Comparison of ENCODE assay signal across 8 cellular contexts in the genomic region with DNA sequence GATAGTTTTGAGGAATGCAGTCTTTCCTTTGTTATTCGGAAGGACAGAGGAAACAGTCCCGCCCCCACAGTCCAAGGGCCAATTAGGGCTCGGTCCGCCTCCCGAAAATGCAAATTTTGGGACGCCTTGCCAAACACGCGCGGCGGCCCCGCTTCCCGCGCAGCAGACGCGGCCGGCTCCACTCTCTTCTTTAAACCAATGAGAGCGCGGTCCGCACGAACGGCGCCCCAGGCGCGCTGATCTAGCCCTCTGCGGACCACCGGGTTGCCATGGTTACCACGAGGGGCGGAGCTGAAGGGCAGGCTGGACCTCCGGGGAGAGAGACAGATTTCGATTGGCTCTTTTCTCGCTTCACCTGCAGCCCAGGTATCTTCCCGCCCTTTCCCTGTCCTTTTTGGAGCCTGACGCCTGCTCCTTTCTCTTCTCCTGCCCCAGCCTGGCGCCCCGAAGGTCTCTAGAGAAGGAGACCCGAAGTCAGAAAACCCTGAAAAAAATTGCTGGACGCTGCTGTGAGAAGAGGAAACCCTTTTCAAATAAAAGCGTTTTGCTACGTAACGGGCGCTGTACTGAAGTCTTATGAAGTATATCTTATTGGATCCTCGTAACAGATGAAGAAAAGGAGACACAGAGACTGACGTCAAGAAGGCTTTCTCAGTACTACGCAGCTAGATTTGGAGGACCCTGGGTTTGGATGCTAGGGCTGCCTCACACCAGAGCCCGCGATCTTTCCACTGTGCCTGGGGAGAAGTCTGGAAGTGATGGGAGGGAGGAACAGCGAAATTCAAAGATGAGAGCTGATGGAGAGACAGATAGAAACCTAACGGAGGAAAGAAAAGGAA. TPM values are rescaled to one million over a fixed set of nuclear protein-coding genes. Genes with fewer than 3 reads are reported as not detected.
A peak's percentile ranks its signal among the peaks of the same experiment; 100 is the strongest.
DNase-seq lines count a peak whose midpoint lies in the region; ATAC-seq and TF ChIP-seq lines count a peak whose summit lies in the region.

No MANE protein-coding gene starts in this region.

- peaks cover 68 to 77% (median 74%) of the 10 kb centered on the region in 11 experiments for H3K27me3 ChIP-seq in BLaER1 treated with 17β-estradiol and CSF1 and Interleukin-3, amounts not matched to agents 10 nM and 100 nM
- H3K27me3 ChIP-seq in HUES64 (ENCODE audit: insufficient read depth, low read length) (peaks cover 53% of the 10 kb centered on the region), lower lobe of right lung (ENCODE audit: low read depth) (peaks cover 78% of the 10 kb centered on the region), thoracic aorta (replicated peaks; ENCODE audit: insufficient read depth) (peaks cover 38% of the 10 kb centered on the region)

- no peak for TF ChIP-seq CTCF in choroid plexus epithelial cell (conservative IDR thresholded peaks at IDR 0.05; ENCODE audit: low read depth, low read length)
- no peak for TF ChIP-seq CTCF in lower lobe of right lung (IDR thresholded peaks at IDR 0.05)
- no peak for TF ChIP-seq CTCF in thoracic aorta (IDR thresholded peaks at IDR 0.05)

- peak; percentile 68 for DNase-seq in RPMI8226
- peak; percentile 55 for DNase-seq in choroid plexus epithelial cell (ENCODE audit: low read depth)
- DNase-seq in lower lobe of right lung, result peak; percentile 77
- no peak for DNase-seq in thoracic aorta (ENCODE audit: low spot score)
- no peak for DNase-seq in HPDE6-E6E7 (ENCODE audit: extremely low spot score)

- peak overlapping the region in 9 of 11 experiments; percentile 5 to 48 (median 29); a peak in 10 of 22 replicates for H3K4me2 ChIP-seq in BLaER1 treated with 17β-estradiol and CSF1 and Interleukin-3, amounts not matched to agents 10 nM and 100 nM

- no peak overlapping the region for H3K9ac ChIP-seq in BLaER1 treated with 17β-estradiol and CSF1 and Interleukin-3, amounts not matched to agents 10 nM and 100 nM
- H3K9ac ChIP-seq in HUES64 (ENCODE audit: low read depth, low read length), result no peak overlapping the region

- H3K9me3 ChIP-seq in BLaER1 treated with 17β-estradiol and CSF1 and Interleukin-3, amounts not matched to agents 10 nM and 100 nM (replicated peaks in 1 of 11), result peaks cover 0 to 9% (median 4%) of the 10 kb centered on the region in 11 experiments; a peak in 11 of 22 replicates
- H3K9me3 ChIP-seq in HUES64 (ENCODE audit: insufficient read depth, low read depth, low read length), result no peaks in the 10 kb centered on the region
- H3K9me3 ChIP-seq in lower lobe of right lung, result no peaks in the 10 kb centered on the region
- no peaks in the 10 kb centered on the region for H3K9me3 ChIP-seq in thoracic aorta

- intact Hi-C loops in lower lobe of right lung (cut with DNase I), result no loop called here

- H3K4me1 ChIP-seq in BLaER1 treated with 17β-estradiol and CSF1 and Interleukin-3, amounts not matched to agents 10 nM and 100 nM, result peaks cover 59 to 82% (median 78%) of the 10 kb centered on the region in 10 experiments
- H3K4me1 ChIP-seq in HUES64 (ENCODE audit: insufficient read depth, low read length), result peaks cover 15% of the 10 kb centered on the region; the same call in 1 of the 2 replicates
- H3K4me1 ChIP-seq in lower lobe of right lung, result peaks cover 27% of the 10 kb centered on the region
- peaks cover 12 to 28% of the 10 kb centered on the region in 2 donors for H3K4me1 ChIP-seq in thoracic aorta (ENCODE audit: control insufficient read depth in 1 of 2, low read depth in 2 of 2)

- peak overlapping the region in 2 of 10 experiments; percentile 16 to 22; a peak in 2 of 20 replicates for H3K4me3 ChIP-seq in BLaER1 treated with 17β-estradiol and CSF1 and Interleukin-3, amounts not matched to agents 10 nM and 100 nM
- H3K4me3 ChIP-seq in HUES64 (ENCODE audit: low read length), result peak overlapping the region; percentile 20
- H3K4me3 ChIP-seq in choroid plexus epithelial cell (ENCODE audit: low read depth, low read length), result no peak overlapping the region
- peak overlapping the region; percentile 41 for H3K4me3 ChIP-seq in lower lobe of right lung
- peak overlapping the region; percentile 25 for H3K4me3 ChIP-seq in thoracic aorta

- H3K36me3 ChIP-seq in BLaER1 treated with 17β-estradiol and CSF1 and Interleukin-3, amounts not matched to agents 10 nM and 100 nM, result no peaks in the 10 kb centered on the region
- H3K36me3 ChIP-seq in HUES64 (ENCODE audit: insufficient read depth, low read length) (no peaks in the 10 kb centered on the region), lower lobe of right lung (no peaks in the 10 kb centered on the region), thoracic aorta (no peaks in the 10 kb centered on the region)

- WGBS in HUES64, result 11% methylated on average over 48 of the region's 48 CpGs

- H3K27ac ChIP-seq in BLaER1 treated with 17β-estradiol and CSF1 and Interleukin-3, amounts not matched to agents 10 nM and 100 nM, result no peak overlapping the region
- H3K27ac ChIP-seq in HUES64 (ENCODE audit: low read depth, low read length) (no peak overlapping the region; the same call in 1 of the 2 replicates), lower lobe of right lung (no peak overlapping the region), thoracic aorta (no peak overlapping the region)

- H4K20me1 ChIP-seq in BLaER1 treated with 17β-estradiol and CSF1 and Interleukin-3, amounts not matched to agents 10 nM and 100 nM, result peaks cover 0 to 14% (median 6%) of the 10 kb centered on the region in 11 experiments; a peak in 10 of 22 replicates

- ATAC-seq in lower lobe of right lung (peak; percentile 67 to 86), thoracic aorta (ENCODE audit: insufficient number of reproducible peaks, low FRiP score, low read depth) (no peak), HG03280 (IDR thresholded peaks at IDR 0.05; ENCODE audit: unreplicated experiment) (no peak)

RNA-seq across cellular contexts. Expression of gene PTH2, which starts 2.0 kb away (rescaled TPM):
- polyA plus RNA-seq in HUES64 (2013, experiment 1 of 2), result not detected
- not detected for polyA plus RNA-seq in HUES64 (2013, experiment 2 of 2)
- total RNA-seq in lower lobe of right lung, result not detected
- not detected for total RNA-seq in thoracic aorta

RNA-seq across cellular contexts. Expression of gene GFY, which starts 3.9 kb away (rescaled TPM):
- polyA plus RNA-seq in HUES64 (2013, experiment 1 of 2), result 0.35 TPM
- polyA plus RNA-seq in HUES64 (2013, experiment 2 of 2), result 1.3 TPM
- total RNA-seq in lower lobe of right lung (not detected), thoracic aorta (not detected)

RNA-seq across cellular contexts. Expression of gene SLC17A7, which starts 20.1 kb away (rescaled TPM):
- polyA plus RNA-seq in HUES64 (2013, experiment 1 of 2), result 0.85 TPM
- 1.3 TPM for polyA plus RNA-seq in HUES64 (2013, experiment 2 of 2)
- total RNA-seq in lower lobe of right lung, result 0.56 TPM
- total RNA-seq in thoracic aorta, result 1 to 10 TPM in 1 of 2 donors, under 1 TPM in 1; 0.54 to 2.8 TPM

RNA-seq across cellular contexts. Expression of gene PIH1D1, which starts 30.4 kb away (rescaled TPM):
- polyA plus RNA-seq in HUES64 (2013, experiment 1 of 2), result 103 TPM
- polyA plus RNA-seq in HUES64 (2013, experiment 2 of 2), result 110 TPM
- 63.2 TPM for total RNA-seq in lower lobe of right lung
- 10 to 100 TPM; 60.2 to 95.4 TPM for total RNA-seq in thoracic aorta

RNA-seq across cellular contexts. Expression of gene ALDH16A1, which starts 31.8 kb away (rescaled TPM):
- polyA plus RNA-seq in HUES64 (2013, experiment 1 of 2), result 43.5 TPM
- 25.8 TPM for polyA plus RNA-seq in HUES64 (2013, experiment 2 of 2)
- 33.7 TPM for total RNA-seq in lower lobe of right lung
- 10 to 100 TPM; 21.8 to 29.8 TPM for total RNA-seq in thoracic aorta

Comparison
In these comparisons a context has a peak if more than half of its experiments do, and no peak if none do; other contexts are left out.
1. DNase-seq: peak in RPMI8226 (single experiment), choroid plexus epithelial cell (single experiment) and lower lobe of right lung (single experiment); none in thoracic aorta (single experiment) and HPDE6-E6E7 (single experiment).
2. ATAC-seq: peak in lower lobe of right lung (2 of 2); none in thoracic aorta (single experiment) and HG03280 (single experiment).